ENCODE assay signal across 16 cellular contexts in genomic region chr12:132103542-132104308, GRCh38.
"Had no signal": no experiment of that assay in that cellular context is flagged by ENCODE, and none has a peak within 500 bp of the region (broad histone marks: within the 10 kb centered on the region; RNA-seq: fewer than 3 reads in every experiment).

No MANE protein-coding gene starts in this region.

- H3K9me3 ChIP-seq: adrenal gland, right lobe of liver, suprapubic skin had no signal

- H3K27me3 ChIP-seq: adrenal gland, right lobe of liver, suprapubic skin had no signal

- H3K9me3 Mint-ChIP-seq: activated CD4-positive, alpha-beta memory T cell treated with anti-CD3 and anti-CD28 coated beads for 36 hours; activated naive CD4-positive, alpha-beta T cell treated with anti-CD3 and anti-CD28 coated beads, Interleukin-2, amount 50 U/mL, for 24 hours; naive thymus-derived CD8-positive, alpha-beta T cell; stimulated activated naive CD8-positive, alpha-beta T cell treated with anti-CD3 and anti-CD28 coated beads, Interleukin-15, Interleukin-2, amounts not matched to agents 100 ng/mL and 50 ng/mL, for 24 hours; T-cell; type B pancreatic cell had no signal

- H3K27ac ChIP-seq: adrenal gland, right lobe of liver, suprapubic skin had no signal

- ATAC-seq: esophagus mucosa; left ventricle myocardium superior; naive thymus-derived CD8-positive, alpha-beta T cell; T-cell had no signal

- H3K27ac Mint-ChIP-seq: activated CD4-positive, alpha-beta memory T cell treated with anti-CD3 and anti-CD28 coated beads for 36 hours; activated naive CD4-positive, alpha-beta T cell treated with anti-CD3 and anti-CD28 coated beads, Interleukin-2, amount 50 U/mL, for 24 hours; stimulated activated naive CD8-positive, alpha-beta T cell treated with anti-CD3 and anti-CD28 coated beads, Interleukin-15, Interleukin-2, amounts not matched to agents 100 ng/mL and 50 ng/mL, for 24 hours; T-cell; type B pancreatic cell had no signal

- H3K4me1 Mint-ChIP-seq: activated naive CD4-positive, alpha-beta T cell treated with anti-CD3 and anti-CD28 coated beads, Interleukin-2, amount 50 U/mL, for 24 hours had no signal

- H3K4me3 ChIP-seq: adrenal gland, right lobe of liver, suprapubic skin had no signal

- H3K4me1 ChIP-seq: adrenal gland, right lobe of liver, suprapubic skin had no signal

- H3K27me3 Mint-ChIP-seq: activated CD4-positive, alpha-beta memory T cell treated with anti-CD3 and anti-CD28 coated beads for 36 hours; activated naive CD4-positive, alpha-beta T cell treated with anti-CD3 and anti-CD28 coated beads, Interleukin-2, amount 50 U/mL, for 24 hours; naive thymus-derived CD8-positive, alpha-beta T cell; stimulated activated naive CD8-positive, alpha-beta T cell treated with anti-CD3 and anti-CD28 coated beads, Interleukin-15, Interleukin-2, amounts not matched to agents 100 ng/mL and 50 ng/mL, for 24 hours; T-cell; type B pancreatic cell had no signal

- DNase-seq: activated CD4-positive, alpha-beta memory T cell treated with anti-CD3 and anti-CD28 coated beads for 36 hours; activated effector memory CD4-positive, alpha-beta T cell treated with anti-CD3 and anti-CD28 coated beads, Interleukin-2, amount 50 U/mL, for 16 hours; activated T-cell treated with anti-CD3 and anti-CD28 coated beads, Interleukin-2, amount 50 U/mL, for 48 hours; kidney; left ventricle myocardium superior; mesenchymal stem cell; naive thymus-derived CD8-positive, alpha-beta T cell; right lobe of liver; T-cell; T-helper 9 cell had no signal

- H3K4me3 Mint-ChIP-seq: activated CD4-positive, alpha-beta memory T cell treated with anti-CD3 and anti-CD28 coated beads for 36 hours; activated naive CD4-positive, alpha-beta T cell treated with anti-CD3 and anti-CD28 coated beads, Interleukin-2, amount 50 U/mL, for 24 hours; naive thymus-derived CD8-positive, alpha-beta T cell; stimulated activated naive CD8-positive, alpha-beta T cell treated with anti-CD3 and anti-CD28 coated beads, Interleukin-15, Interleukin-2, amounts not matched to agents 100 ng/mL and 50 ng/mL, for 24 hours; T-cell; type B pancreatic cell had no signal

- FAIRE-seq: kidney had no signal
